In the genomic region with DNA sequence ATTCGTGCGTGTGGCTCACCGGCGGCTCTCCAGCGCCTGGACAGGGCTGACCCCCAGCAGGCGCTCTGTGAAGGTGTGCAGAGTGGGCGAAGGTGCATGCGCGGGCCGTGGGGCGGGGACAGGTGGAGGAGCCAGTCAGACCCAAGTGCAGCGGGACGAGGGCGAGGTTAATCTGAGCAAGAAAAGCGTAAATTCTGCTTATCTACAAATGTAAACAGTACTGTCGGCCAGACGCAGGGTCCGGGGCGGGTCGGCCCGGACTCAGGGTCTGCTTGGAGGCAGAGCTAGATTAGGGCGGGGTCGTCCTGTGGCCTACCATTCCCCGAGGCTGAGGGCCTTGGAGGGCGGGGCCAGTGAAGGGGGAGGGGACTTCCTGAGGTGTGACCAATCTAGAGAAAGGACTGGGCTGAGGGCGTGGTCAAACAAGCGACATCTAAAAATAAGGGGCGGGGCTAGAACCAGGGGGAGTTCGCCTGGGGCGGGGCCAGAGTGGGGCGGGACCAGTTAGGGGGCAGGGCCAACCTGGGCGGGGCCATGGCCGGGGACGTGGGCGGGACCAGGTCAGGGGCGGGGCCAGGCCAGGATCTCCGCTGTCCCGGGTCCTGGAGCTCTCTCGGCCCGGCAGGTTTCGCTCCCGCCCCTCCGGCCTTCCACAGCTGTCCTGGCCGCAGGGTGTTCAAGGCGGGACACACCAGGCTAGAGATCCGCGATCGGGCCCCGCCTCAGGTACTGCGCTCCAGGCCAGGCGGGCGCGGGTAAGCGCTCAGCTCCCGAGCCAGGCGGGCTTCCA, we compare ENCODE assay signal across 8 cellular contexts. TPM values are rescaled to one million over a fixed set of nuclear protein-coding genes. Genes with fewer than 3 reads are reported as not detected.
DNase-seq lines count a peak whose midpoint lies in the region; ATAC-seq and TF ChIP-seq lines count a peak whose summit lies in the region.

A gene (plus strand): TSS at position 611 of the 790 bp plus-strand sequence. CDS start 994 bp downstream, outside the sequence.

- DNase-seq in GM10266 (ENCODE audit: extremely low spot score) = peak; percentile 99
- peak; percentile 58 for DNase-seq in NCI-H2081 treated with DMSO at 0.1 percent for 48 hours (lab: John Stamatoyannopoulos, UW)
- peak; percentile 96 for DNase-seq in UCSD-AML1 (lab: John Stamatoyannopoulos, UW; ENCODE audit: unreplicated experiment)
- peak; percentile 92 for DNase-seq in iPS DF 19.7 (ENCODE audit: low read depth, low spot score)
- DNase-seq in retinal pigment epithelial cell (ENCODE audit: low read depth) = peak; percentile 86
- DNase-seq in NCI-H510A (lab: John Stamatoyannopoulos, UW) = no peak

- H3K4me1 Mint-ChIP-seq in brain = peaks cover 23% of the 10 kb centered on the region

- TF ChIP-seq CTCF in GM10266 (IDR thresholded peaks at IDR 0.05; ENCODE audit: control insufficient read depth, insufficient read depth, low read depth, missing control alignments) (no peak), brain (conservative IDR thresholded peaks at IDR 0.05) (no peak), retinal pigment epithelial cell (conservative IDR thresholded peaks at IDR 0.05; ENCODE audit: low read depth, low read length) (no peak)

- peak; percentile 65 for ATAC-seq in HG02938 (IDR thresholded peaks at IDR 0.05; ENCODE audit: unreplicated experiment)

- H3K4me3 ChIP-seq in retinal pigment epithelial cell (ENCODE audit: low read length) = peak within 1 kb of the TSS; percentile 65

- no peaks in the 10 kb centered on the region for H3K36me3 Mint-ChIP-seq in brain

- peaks cover 0 to 3% (median 0%) of the 10 kb centered on the region in 5 experiments for H3K9me3 Mint-ChIP-seq in brain

- peak within 1 kb of the TSS in 2 of 5 experiments; percentile 1 to 91 for H3K27ac Mint-ChIP-seq in brain

- H3K27me3 Mint-ChIP-seq in brain = peaks cover 41% of the 10 kb centered on the region

- H3K4me3 Mint-ChIP-seq in brain = peak within 1 kb of the TSS; percentile 85 to 91 (median 88)

RNA-seq across cellular contexts. Expression of the gene that starts here (rescaled TPM):
- polyA plus RNA-seq in brain (ENCODE audit: insufficient read depth, low read depth, low replicate concordance) = 14.6 TPM
